1 cellular context compared by ENCODE assay signal in the genomic region with DNA sequence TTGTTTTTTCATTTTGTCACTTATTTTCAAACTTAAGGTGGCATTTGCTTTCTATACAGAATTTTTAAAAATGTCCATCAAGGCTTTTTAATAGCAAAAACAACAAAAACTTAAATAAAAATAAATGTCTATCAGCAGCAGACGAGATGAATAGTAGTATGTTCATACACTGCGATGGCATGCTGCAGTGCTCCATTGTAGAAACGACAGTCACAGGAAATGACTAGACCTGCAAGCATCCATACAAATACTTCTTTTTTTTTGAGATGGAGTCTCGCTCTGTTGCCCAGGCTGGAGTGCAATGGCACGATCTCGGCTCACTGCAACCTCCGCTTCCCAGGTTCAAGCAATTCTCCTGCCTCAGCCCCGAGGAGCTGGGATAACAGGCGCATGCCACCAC.
TF ChIP-seq lines count a peak whose summit lies in the region.

No MANE protein-coding gene starts in this region.

TF ChIP-seq in SK-N-SH treated with all-trans-retinoic acid at 6 μM for 48 hours, 23 proteins besides CTCF, POLR2A, EP300 and RAD21 (continued from another document):
- TF ChIP-seq CREB5 (CRISPR knock-in tag; IDR thresholded peaks at IDR 0.05; ENCODE audit: low read depth) (no peak), ZFP3 (CRISPR knock-in tag; IDR thresholded peaks at IDR 0.05) (no peak)
TF ChIP-seq in SK-N-SH treated with all-trans-retinoic acid at 6 μM for 48 hours: peak in this region for 0.
